8 cellular contexts compared by ENCODE assay signal in the genomic region with DNA sequence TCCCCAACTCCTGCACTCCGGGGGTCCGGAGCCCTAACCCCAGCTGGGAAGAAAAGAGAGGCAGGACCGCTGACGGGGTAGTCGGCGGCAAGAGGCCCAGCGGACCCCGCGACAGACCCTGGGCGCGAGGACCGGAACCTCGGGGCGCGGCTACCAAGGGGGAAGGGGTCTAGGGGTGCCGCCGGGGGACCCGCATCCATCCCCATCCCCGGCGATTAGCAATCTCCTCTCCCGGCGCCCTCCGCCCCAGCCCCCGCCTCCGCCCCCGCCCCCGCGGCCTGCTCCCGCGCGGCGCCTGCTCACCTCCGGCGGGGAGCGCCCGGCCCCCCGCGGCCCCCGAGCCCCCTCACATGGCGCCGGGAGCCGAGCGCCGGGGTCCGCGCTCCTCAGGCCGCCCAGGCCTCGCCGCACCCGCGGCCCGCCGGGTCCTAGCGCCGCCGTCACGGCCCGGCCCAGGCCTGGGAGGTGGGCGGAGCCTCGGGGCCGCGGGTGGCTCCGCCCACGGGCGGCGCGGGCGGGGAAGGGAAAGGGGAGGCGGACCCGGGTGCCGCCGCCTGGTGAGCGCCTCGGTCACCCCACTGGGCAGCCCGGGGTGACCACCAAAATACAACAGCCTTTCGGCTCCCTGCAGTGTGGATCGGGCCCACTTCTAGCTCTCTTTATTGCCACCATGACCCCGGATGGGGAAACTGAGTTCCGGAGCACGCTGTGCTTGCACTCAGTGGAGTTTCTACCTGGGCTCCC. TPM values are rescaled to one million over a fixed set of nuclear protein-coding genes. Genes with fewer than 3 reads are reported as not detected.
DNase-seq lines count a peak whose midpoint lies in the region; ATAC-seq, FAIRE-seq and TF ChIP-seq lines count a peak whose summit lies in the region.

A gene with protein sequence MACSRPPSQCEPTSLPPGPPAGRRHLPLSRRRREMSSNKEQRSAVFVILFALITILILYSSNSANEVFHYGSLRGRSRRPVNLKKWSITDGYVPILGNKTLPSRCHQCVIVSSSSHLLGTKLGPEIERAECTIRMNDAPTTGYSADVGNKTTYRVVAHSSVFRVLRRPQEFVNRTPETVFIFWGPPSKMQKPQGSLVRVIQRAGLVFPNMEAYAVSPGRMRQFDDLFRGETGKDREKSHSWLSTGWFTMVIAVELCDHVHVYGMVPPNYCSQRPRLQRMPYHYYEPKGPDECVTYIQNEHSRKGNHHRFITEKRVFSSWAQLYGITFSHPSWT (minus strand): TSS at position 404 of the 744 bp plus-strand sequence. CDS start 1,622 bp downstream, outside the sequence.

- peak within 1 kb of the TSS; percentile 76 for H3K4me3 ChIP-seq in astrocyte (ENCODE audit: insufficient read depth, low read depth, low read length)
- peak within 1 kb of the TSS; percentile 95 to 99 for H3K4me3 ChIP-seq in right atrium auricular region

- H3K27me3 Mint-ChIP-seq in Calu3 (ENCODE audit: unreplicated experiment): no peaks in the 10 kb centered on the region
- H3K27me3 Mint-ChIP-seq in T-helper 1 cell treated with Interleukin-12 subunit alpha and Interleukin-12 subunit beta and Interleukin-4 antibody, amounts not matched to agents 30 μg/mL and 1 μg/mL, for 36 hours (ENCODE audit: low read depth): no peaks in the 10 kb centered on the region
- no peaks in the 10 kb centered on the region for H3K27me3 Mint-ChIP-seq in astrocyte (ENCODE audit: low read depth, unreplicated experiment)
- H3K27me3 Mint-ChIP-seq in progenitor cell of endocrine pancreas: no peaks in the 10 kb centered on the region

- FAIRE-seq in astrocyte (lab: Jason Lieb, UNC): no peak

- H3K9me3 ChIP-seq in astrocyte (ENCODE audit: insufficient read depth, low read depth, low read length) (peaks cover 9% of the 10 kb centered on the region), right atrium auricular region (no peaks in the 10 kb centered on the region)

- ATAC-seq in GM21360 (IDR thresholded peaks at IDR 0.05; ENCODE audit: unreplicated experiment): peak; percentile 53
- no peak for ATAC-seq in HG03039 (IDR thresholded peaks at IDR 0.05; ENCODE audit: unreplicated experiment)

- H3K4me3 Mint-ChIP-seq in Calu3 (ENCODE audit: low read depth, unreplicated experiment) (peak within 1 kb of the TSS; percentile 73), astrocyte (ENCODE audit: unreplicated experiment) (peak within 1 kb of the TSS; percentile 92), progenitor cell of endocrine pancreas (ENCODE audit: low read depth) (peak within 1 kb of the TSS; percentile 81)
- peak within 1 kb of the TSS; percentile 86 for H3K4me3 Mint-ChIP-seq in T-helper 1 cell treated with Interleukin-12 subunit alpha and Interleukin-12 subunit beta and Interleukin-4 antibody, amounts not matched to agents 30 μg/mL and 1 μg/mL, for 36 hours

- H3K4me1 ChIP-seq in astrocyte (ENCODE audit: insufficient read depth, low read length) (peaks cover 27% of the 10 kb centered on the region), right atrium auricular region (peaks cover 0 to 51% of the 10 kb centered on the region in 2 donors)

- peaks cover 31% of the 10 kb centered on the region for H3K79me2 ChIP-seq in astrocyte (ENCODE audit: insufficient read depth, low read length)

- H3K27me3 ChIP-seq in astrocyte (ENCODE audit: insufficient read depth, low read length) (no peaks in the 10 kb centered on the region), right atrium auricular region (no peaks in the 10 kb centered on the region)

- TF ChIP-seq RAD21 in Ishikawa (IDR thresholded peaks at IDR 0.05; ENCODE audit: low read depth): no peak

- H3K9me3 Mint-ChIP-seq in Calu3 (ENCODE audit: low read depth, unreplicated experiment) (no peaks in the 10 kb centered on the region), astrocyte (ENCODE audit: unreplicated experiment) (no peaks in the 10 kb centered on the region), progenitor cell of endocrine pancreas (ENCODE audit: low read depth) (no peaks in the 10 kb centered on the region)
- peaks cover 8% of the 10 kb centered on the region for H3K9me3 Mint-ChIP-seq in T-helper 1 cell treated with Interleukin-12 subunit alpha and Interleukin-12 subunit beta and Interleukin-4 antibody, amounts not matched to agents 30 μg/mL and 1 μg/mL, for 36 hours

- H3K36me3 Mint-ChIP-seq in Calu3 (ENCODE audit: insufficient read depth, unreplicated experiment) (peaks cover 20% of the 10 kb centered on the region), astrocyte (ENCODE audit: low read depth, unreplicated experiment) (peaks cover 17% of the 10 kb centered on the region), progenitor cell of endocrine pancreas (ENCODE audit: insufficient read depth) (peaks cover 16% of the 10 kb centered on the region)
- H3K36me3 Mint-ChIP-seq in T-helper 1 cell treated with Interleukin-12 subunit alpha and Interleukin-12 subunit beta and Interleukin-4 antibody, amounts not matched to agents 30 μg/mL and 1 μg/mL, for 36 hours (ENCODE audit: low read depth): peaks cover 38% of the 10 kb centered on the region

- H3K27ac Mint-ChIP-seq in Calu3 (ENCODE audit: unreplicated experiment) (peak within 1 kb of the TSS; percentile 27), astrocyte (ENCODE audit: unreplicated experiment) (peak within 1 kb of the TSS; percentile 81), progenitor cell of endocrine pancreas (peak within 1 kb of the TSS; percentile 91)
- H3K27ac Mint-ChIP-seq in T-helper 1 cell treated with Interleukin-12 subunit alpha and Interleukin-12 subunit beta and Interleukin-4 antibody, amounts not matched to agents 30 μg/mL and 1 μg/mL, for 36 hours: peak within 1 kb of the TSS; percentile 76

- H3K36me3 ChIP-seq in astrocyte (ENCODE audit: insufficient read depth, low read length) (peaks cover 19% of the 10 kb centered on the region), right atrium auricular region (peaks cover 20% of the 10 kb centered on the region)

- intact Hi-C loops in Calu3 (cut with micrococcal nuclease; ENCODE audit: unreplicated experiment): no loop called here

- H3K4me1 Mint-ChIP-seq in Calu3 (ENCODE audit: low read depth, unreplicated experiment) (peaks cover 8% of the 10 kb centered on the region), astrocyte (ENCODE audit: low read depth, unreplicated experiment) (peaks cover 12% of the 10 kb centered on the region), progenitor cell of endocrine pancreas (ENCODE audit: low read depth) (peaks cover 18% of the 10 kb centered on the region)
- H3K4me1 Mint-ChIP-seq in T-helper 1 cell treated with Interleukin-12 subunit alpha and Interleukin-12 subunit beta and Interleukin-4 antibody, amounts not matched to agents 30 μg/mL and 1 μg/mL, for 36 hours (ENCODE audit: low read depth): peaks cover 31% of the 10 kb centered on the region

- no peak for TF ChIP-seq CTCF in Calu3 (IDR thresholded peaks at IDR 0.05; ENCODE audit: unreplicated experiment)
- no peak for TF ChIP-seq CTCF in astrocyte (IDR thresholded peaks at IDR 0.05; ENCODE audit: insufficient read depth, low read depth, low read length)
- peak in 1 of 2 donors; percentile 14 for TF ChIP-seq CTCF in right atrium auricular region (IDR thresholded peaks at IDR 0.05)
- TF ChIP-seq CTCF in progenitor cell of endocrine pancreas (IDR thresholded peaks at IDR 0.05; ENCODE audit: unreplicated experiment): no peak

- BruUV-seq in Calu3 (replicated peaks; lab: Mats Ljungman, UMichigan): no TSS peak

- H3K27ac ChIP-seq in astrocyte (ENCODE audit: low read depth, low read length): peak within 1 kb of the TSS; percentile 76
- H3K27ac ChIP-seq in right atrium auricular region: peak within 1 kb of the TSS; percentile 95 to 96

- peak within 1 kb of the TSS; percentile 94 for H3K4me2 ChIP-seq in astrocyte (ENCODE audit: low read length)

- H4K20me1 ChIP-seq in astrocyte (ENCODE audit: insufficient read depth, low read length): peaks cover 26% of the 10 kb centered on the region

- peak within 1 kb of the TSS; percentile 94 for H3K9ac ChIP-seq in astrocyte (ENCODE audit: low read length)

- CTCF ChIA-PET in Calu3 (lab: Charles Lee): no interaction called here

- peak within 1 kb of the TSS; percentile 92 for H2AFZ ChIP-seq in astrocyte (ENCODE audit: low read depth, low read length)

- peak; percentile 77 for DNase-seq in Calu3
- peak; percentile 47 for DNase-seq in astrocyte (ENCODE audit: low read depth)
- no peak for DNase-seq in right atrium auricular region (ENCODE audit: low spot score)
- DNase-seq in progenitor cell of endocrine pancreas (ENCODE audit: low spot score, unreplicated experiment): peak; percentile 50

- TF ChIP-seq EP300 in Ishikawa (IDR thresholded peaks at IDR 0.05; ENCODE audit: borderline replicate concordance): no peak

TF ChIP-seq in Ishikawa, 13 proteins besides CTCF, POLR2A, EP300 and RAD21:
- TF ChIP-seq, protein P1, sequence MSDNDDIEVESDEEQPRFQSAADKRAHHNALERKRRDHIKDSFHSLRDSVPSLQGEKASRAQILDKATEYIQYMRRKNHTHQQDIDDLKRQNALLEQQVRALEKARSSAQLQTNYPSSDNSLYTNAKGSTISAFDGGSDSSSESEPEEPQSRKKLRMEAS (IDR thresholded peaks at IDR 0.05): no peak
- peak; percentile 88 for TF ChIP-seq ZBTB7A (IDR thresholded peaks at IDR 0.05; ENCODE audit: low read depth)
- peak; percentile 42; the same call in 1 of the 2 replicates for TF ChIP-seq EGR1 (IDR thresholded peaks at IDR 0.05)
- TF ChIP-seq TAF1 (IDR thresholded peaks at IDR 0.05; ENCODE audit: low read depth): 0 out of 2 replicates have a peak, but pooled peaks have one; percentile 31

RNA-seq across cellular contexts. Expression of the gene that starts here (rescaled TPM):
- total RNA-seq in Calu3 (2022): 9.1 and 12.1 TPM in 2 replicates
- 30.4 and 37.5 TPM in 2 replicates for total RNA-seq in astrocyte
- total RNA-seq in right atrium auricular region: 100 to 1,000 TPM in 1 of 2 donors, 10 to 100 TPM in 1; 68.2 to 106 TPM
- 31.1 and 36.7 TPM in 2 replicates for total RNA-seq in progenitor cell of endocrine pancreas

Comparison
In these comparisons a context has a peak if more than half of its experiments do, and no peak if none do; other contexts are left out.
1. H3K27ac Mint-ChIP-seq: peak in every context shown above with its lines; median percentile 91 in progenitor cell of endocrine pancreas; 81 in astrocyte; 76 in T-helper 1 cell treated with Interleukin-12 subunit alpha and Interleukin-12 subunit beta and Interleukin-4 antibody, amounts not matched to agents 30 μg/mL and 1 μg/mL, for 36 hours; 27 in Calu3.